ENCODE assay signal across 8 cellular contexts in the genomic region with DNA sequence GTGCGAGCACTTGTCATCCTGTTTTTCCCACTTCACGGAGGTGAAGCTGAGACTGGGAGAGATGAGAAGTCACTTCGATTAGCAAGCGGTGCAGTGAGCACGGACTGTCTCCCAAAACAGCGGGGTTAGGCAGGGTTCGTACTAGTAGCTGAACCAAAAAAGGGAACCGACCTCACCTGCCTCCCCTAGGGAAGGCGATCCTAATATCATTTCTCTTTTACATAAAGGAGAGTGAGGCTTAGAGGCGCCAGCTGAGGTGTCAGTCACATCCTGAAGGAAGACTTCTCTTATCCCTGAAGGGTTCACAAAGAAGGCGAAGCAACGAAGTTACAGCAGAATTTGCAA. TPM values are rescaled to one million over a fixed set of nuclear protein-coding genes. Genes with fewer than 3 reads are reported as not detected.
DNase-seq lines count a peak whose midpoint lies in the region; ATAC-seq and TF ChIP-seq lines count a peak whose summit lies in the region.

No MANE protein-coding gene starts in this region.

- TF ChIP-seq CTCF in coronary artery (IDR thresholded peaks at IDR 0.05) (no peak), foreskin keratinocyte (conservative IDR thresholded peaks at IDR 0.05) (no peak)

- peak overlapping the region; percentile 84 for H3K4me3 ChIP-seq in HUES6 (ENCODE audit: low read depth, low read length)
- peak overlapping the region; percentile 83 for H3K4me3 ChIP-seq in coronary artery
- H3K4me3 ChIP-seq in neuronal stem cell (ENCODE audit: low read length in 2 of 2), result peak overlapping the region; percentile 72 to 96

- peak overlapping the region; percentile 81 for H3K23ac ChIP-seq in neuronal stem cell (ENCODE audit: low read depth, low read length, poor library complexity)

- no CpG with 5 or more reads among the region's 12 CpGs for WGBS in neuronal stem cell (ENCODE audit: extremely low coverage in 2 of 2, insufficient read length in 2 of 2, insufficient replicate concordance in 1 of 2), 2 donors

- H3K27ac ChIP-seq in HUES6 (ENCODE audit: low read depth, low read length), result no peak overlapping the region
- H3K27ac ChIP-seq in coronary artery, result peak overlapping the region; percentile 70 to 74
- no peak overlapping the region for H3K27ac ChIP-seq in neuronal stem cell (replicated peaks; ENCODE audit: low read length)
- H3K27ac ChIP-seq in foreskin keratinocyte, result no peak overlapping the region

- H3K18ac ChIP-seq in neuronal stem cell (ENCODE audit: low read length), result peak overlapping the region; percentile 57

- no peaks in the 10 kb centered on the region for H3K9me3 Mint-ChIP-seq in activated T-cell treated with anti-CD3 and anti-CD28 coated beads, Interleukin-2, amount 50 U/mL, for 24 hours

- peaks cover 38% of the 10 kb centered on the region for H3K4me1 Mint-ChIP-seq in activated T-cell treated with anti-CD3 and anti-CD28 coated beads, Interleukin-2, amount 50 U/mL, for 24 hours (ENCODE audit: low read depth)

- no peak overlapping the region for H2BK120ac ChIP-seq in neuronal stem cell (ENCODE audit: low read depth, low read length)

- peak overlapping the region; percentile 99 for H3K27ac Mint-ChIP-seq in activated T-cell treated with anti-CD3 and anti-CD28 coated beads, Interleukin-2, amount 50 U/mL, for 24 hours

- H4K8ac ChIP-seq in neuronal stem cell (ENCODE audit: low read depth, low read length), result no peak overlapping the region

- H3K27me3 ChIP-seq in HUES6 (ENCODE audit: control insufficient read depth, insufficient read depth, low read length), result peaks cover 53% of the 10 kb centered on the region
- H3K27me3 ChIP-seq in neuronal stem cell (ENCODE audit: control insufficient read depth in 3 of 3, insufficient read depth in 3 of 3, low read depth in 1 of 3, low read length in 3 of 3), result peaks cover 0 to 26% (median 20%) of the 10 kb centered on the region in 3 experiments
- no peaks in the 10 kb centered on the region for H3K27me3 ChIP-seq in foreskin keratinocyte

- peaks cover 9% of the 10 kb centered on the region for H3K79me1 ChIP-seq in neuronal stem cell (ENCODE audit: low read depth, low read length)

- H3K9me3 ChIP-seq in HUES6 (ENCODE audit: control insufficient read depth, insufficient read depth, low read depth, low read length) (no peaks in the 10 kb centered on the region), neuronal stem cell (replicated peaks in 1 of 2; ENCODE audit: control insufficient read depth in 2 of 2, insufficient read depth in 1 of 2, low read depth in 1 of 2, low read length in 2 of 2) (peaks cover 3 to 4% of the 10 kb centered on the region in 2 donors)

- no peak overlapping the region for H3K4ac ChIP-seq in neuronal stem cell (ENCODE audit: low read length)

- peak overlapping the region; percentile 86 for H3K9ac ChIP-seq in HUES6 (ENCODE audit: low read length)
- H3K9ac ChIP-seq in neuronal stem cell (ENCODE audit: low read depth, low read length, poor library complexity), result peak overlapping the region; percentile 36

- no peak overlapping the region for H2BK12ac ChIP-seq in neuronal stem cell (ENCODE audit: low read length)

- H3K4me2 ChIP-seq in neuronal stem cell (ENCODE audit: insufficient read depth, low read length, poor library complexity, severe bottlenecking), result peak overlapping the region; percentile 92

- H3K4me1 ChIP-seq in HUES6 (ENCODE audit: control insufficient read depth, insufficient read depth, low read length) (peaks cover 5% of the 10 kb centered on the region), neuronal stem cell (ENCODE audit: control insufficient read depth in 2 of 2, insufficient read depth in 1 of 2, low read depth in 1 of 2, low read length in 2 of 2) (peaks cover 5 to 11% of the 10 kb centered on the region in 2 donors), foreskin keratinocyte (peaks cover 10% of the 10 kb centered on the region)

- H3K36me3 ChIP-seq in HUES6 (ENCODE audit: control insufficient read depth, insufficient read depth, low read length), result peaks cover 18% of the 10 kb centered on the region
- peaks cover 8 to 27% of the 10 kb centered on the region in 2 donors for H3K36me3 ChIP-seq in neuronal stem cell (replicated peaks in 1 of 2; ENCODE audit: control insufficient read depth in 2 of 2, insufficient read depth in 2 of 2, low read length in 2 of 2)

- H4K91ac ChIP-seq in neuronal stem cell (ENCODE audit: low read depth, low read length, poor library complexity), result no peak overlapping the region

- DNase-seq in activated T-cell treated with anti-CD3 and anti-CD28 coated beads, Interleukin-2, amount 50 U/mL, for 24 hours, result no peak
- DNase-seq in activated T-cell treated with anti-CD3 and anti-CD28 coated beads for 4 hours, result no peak
- no peak for DNase-seq in coronary artery (ENCODE audit: low spot score)
- DNase-seq in neuronal stem cell (ENCODE audit: low spot score), result no peak
- no peak for DNase-seq in stimulated activated CD4-positive, alpha-beta T cell treated with anti-CD3 and anti-CD28 coated beads, Interleukin-4, amount 100 ng/mL, for 1 hour
- DNase-seq in islet precursor cell, result no peak
- no peak for DNase-seq in foreskin keratinocyte

- no peak overlapping the region for H2AK5ac ChIP-seq in neuronal stem cell (ENCODE audit: low read depth, low read length)

- H3K36me3 Mint-ChIP-seq in activated T-cell treated with anti-CD3 and anti-CD28 coated beads, Interleukin-2, amount 50 U/mL, for 24 hours (ENCODE audit: low read depth), result peaks cover 38% of the 10 kb centered on the region

- no peaks in the 10 kb centered on the region for H3K27me3 Mint-ChIP-seq in activated T-cell treated with anti-CD3 and anti-CD28 coated beads, Interleukin-2, amount 50 U/mL, for 24 hours

- no peak for ATAC-seq in foreskin keratinocyte

- peak overlapping the region; percentile 98 for H2AFZ ChIP-seq in neuronal stem cell (ENCODE audit: low read length)

- H2BK15ac ChIP-seq in neuronal stem cell (ENCODE audit: low read length), result no peak overlapping the region

- H3K4me3 Mint-ChIP-seq in activated T-cell treated with anti-CD3 and anti-CD28 coated beads, Interleukin-2, amount 50 U/mL, for 24 hours, result peak overlapping the region; percentile 99

- H3K14ac ChIP-seq in neuronal stem cell (ENCODE audit: low read length), result no peak overlapping the region

- H2BK5ac ChIP-seq in neuronal stem cell (ENCODE audit: low read length), result no peak overlapping the region

RNA-seq across cellular contexts. Expression of gene KIAA1191, which starts 0.5 kb away (rescaled TPM):
- 142 TPM for polyA plus RNA-seq in neuronal stem cell (2013, experiment 1 of 2)
- 141 TPM for polyA plus RNA-seq in neuronal stem cell (2013, experiment 2 of 2)
- total RNA-seq in foreskin keratinocyte, result 87.1 and 87.5 TPM in 2 replicates
- 54.2 and 60.1 TPM in 2 replicates for polyA plus RNA-seq in foreskin keratinocyte

RNA-seq across cellular contexts. Expression of gene ARL10, which starts 3.2 kb away (rescaled TPM):
- 8.4 TPM for polyA plus RNA-seq in neuronal stem cell (2013, experiment 1 of 2)
- 8.8 TPM for polyA plus RNA-seq in neuronal stem cell (2013, experiment 2 of 2)
- 4.2 and 5.2 TPM in 2 replicates for total RNA-seq in foreskin keratinocyte
- 1.4 and 1.5 TPM in 2 replicates for polyA plus RNA-seq in foreskin keratinocyte

RNA-seq across cellular contexts. Expression of gene NOP16, which starts 26.3 kb away (rescaled TPM):
- 11.9 TPM for polyA plus RNA-seq in neuronal stem cell (2013, experiment 1 of 2)
- polyA plus RNA-seq in neuronal stem cell (2013, experiment 2 of 2), result 11.7 TPM
- 82.1 and 91.0 TPM in 2 replicates for total RNA-seq in foreskin keratinocyte
- polyA plus RNA-seq in foreskin keratinocyte, result 108 and 120 TPM in 2 replicates

RNA-seq across cellular contexts. Expression of gene HIGD2A, which starts 26.5 kb away (rescaled TPM):
- 247 TPM for polyA plus RNA-seq in neuronal stem cell (2013, experiment 1 of 2)
- 237 TPM for polyA plus RNA-seq in neuronal stem cell (2013, experiment 2 of 2)
- total RNA-seq in foreskin keratinocyte, result 80.1 and 95.8 TPM in 2 replicates
- polyA plus RNA-seq in foreskin keratinocyte, result 172 and 175 TPM in 2 replicates

RNA-seq across cellular contexts. Expression of gene CLTB, which starts 54.3 kb away (rescaled TPM):
- 21.0 TPM for polyA plus RNA-seq in neuronal stem cell (2013, experiment 1 of 2)
- polyA plus RNA-seq in neuronal stem cell (2013, experiment 2 of 2), result 20.3 TPM
- 451 and 458 TPM in 2 replicates for total RNA-seq in foreskin keratinocyte
- 612 and 644 TPM in 2 replicates for polyA plus RNA-seq in foreskin keratinocyte

Comparison
In these comparisons a context has a peak if more than half of its experiments do, and no peak if none do; other contexts are left out.
1. H3K27ac ChIP-seq: peak in coronary artery (2 of 2); none in HUES6 (single experiment), neuronal stem cell (single experiment) and foreskin keratinocyte (single experiment).
2. Peak in every context shown above with its lines, with median percentiles within 50 percentile points of each other: H3K4me3 ChIP-seq.